ENCODE assay signal across 26 cellular contexts in genomic region chr11:76269247-76269646, GRCh38.
DNase-seq lines count a peak whose midpoint lies in the region; ATAC-seq, FAIRE-seq and TF ChIP-seq lines count a peak whose summit lies in the region.
"Had no signal": no experiment of that assay in that cellular context is flagged by ENCODE, and none has a peak within 500 bp of the region (broad histone marks: within the 10 kb centered on the region; RNA-seq: fewer than 3 reads in every experiment).

No MANE protein-coding gene starts in this region.

- H2BK5ac ChIP-seq in H1 (ENCODE audit: low read depth, low read length), result no peak overlapping the region

- 69% methylated on average over 6 of the region's 6 CpGs for WGBS in A549 (ENCODE audit: missing lambda C conversion rate)
- WGBS in H1 (ENCODE audit: extremely low coverage in 1 of 2, insufficient coverage in 1 of 2, insufficient read length in 1 of 2, insufficient replicate concordance in 2 of 2, low coverage in 1 of 2, low lambda C conversion rate in 2 of 2, missing lambda C conversion rate in 1 of 2), 2 experiments, result 94% methylated on average over 6 of the region's 6 CpGs; no CpG with 5 or more reads in 1 of the 2 experiments
- WGBS in hepatocyte (ENCODE audit: low lambda C conversion rate, missing lambda C conversion rate), result 89% methylated on average over 6 of the region's 6 CpGs
- 92% methylated on average over 6 of the region's 6 CpGs; no CpG with 5 or more reads in 1 of the 2 donors for WGBS in transverse colon (ENCODE audit: low coverage in 1 of 2), 2 donors

- H2AFZ ChIP-seq in H1 (ENCODE audit: low read length) (no peak overlapping the region), hepatocyte (no peak overlapping the region)

- TF ChIP-seq EP300 in A549 (IDR thresholded peaks at IDR 0.05), result no peak
- no peak for TF ChIP-seq EP300 in H1 (IDR thresholded peaks at IDR 0.05; ENCODE audit: borderline replicate concordance in 1 of 2, low read depth in 2 of 2, low read length in 2 of 2)
- no peak for TF ChIP-seq EP300 in transverse colon (IDR thresholded peaks at IDR 0.05; ENCODE audit: low read depth)

- H3K27ac ChIP-seq in A549, result no peak overlapping the region
- H3K27ac ChIP-seq in H1 (ENCODE audit: low read depth, low read length), result no peak overlapping the region
- peak overlapping the region; percentile 96 for H3K27ac ChIP-seq in hepatocyte
- peak overlapping the region; percentile 80 for H3K27ac ChIP-seq in skeletal muscle tissue (ENCODE audit: low read depth, low read length)
- H3K27ac ChIP-seq in transverse colon, result no peak overlapping the region
- H3K27ac ChIP-seq: BLaER1 had no signal

- H2BK15ac ChIP-seq in H1 (ENCODE audit: low read length), result no peak overlapping the region

- POLR2A ChIA-PET in A549 (lab: Yijun Ruan, JAX) (no interaction called here), H1 (lab: Charles Lee; ENCODE audit: partially characterized antibody) (interaction anchor here (0.7 to 1.4 kb wide), 4 partner anchors 16 to 34 kb away, joined by 3 to 4 read pairs (median 3); no protein-coding TSS in a partner anchor)

- no peak overlapping the region for H3K18ac ChIP-seq in H1 (ENCODE audit: extremely low read depth, low read length)

- TF ChIP-seq RAD21 in A549 (conservative IDR thresholded peaks at IDR 0.05 in 1 of 2, IDR thresholded peaks at IDR 0.05 in 1 of 2), result no peak
- no peak for TF ChIP-seq RAD21 in H1 (IDR thresholded peaks at IDR 0.05 in 1 of 2, conservative IDR thresholded peaks at IDR 0.05 in 1 of 2; ENCODE audit: low read depth in 2 of 2, low read length in 2 of 2)

- no peak overlapping the region for H2BK20ac ChIP-seq in H1 (ENCODE audit: low read length)

- peaks cover 1% of the 10 kb centered on the region; the same call in 2 of the 3 replicates for H3K9me3 ChIP-seq in A549
- H3K9me3 ChIP-seq in H1 (ENCODE audit: insufficient read depth in 2 of 2, low read depth in 1 of 2, low read length in 1 of 2), result peaks cover 0 to 3% of the 10 kb centered on the region in 2 experiments; a peak in 2 of 4 replicates
- H3K9me3 ChIP-seq in hepatocyte (ENCODE audit: low read depth), result no peaks in the 10 kb centered on the region
- H3K9me3 ChIP-seq in skeletal muscle tissue (ENCODE audit: control insufficient read depth in 3 of 3, low read length in 3 of 3), result no peaks in the 10 kb centered on the region
- H3K9me3 ChIP-seq in transverse colon, result no peaks in the 10 kb centered on the region
- H3K9me3 ChIP-seq: testis had no signal

- H3K56ac ChIP-seq in H1 (replicated peaks; ENCODE audit: insufficient read length, low read depth, low read length), result no peak overlapping the region

- H2BK120ac ChIP-seq in H1 (replicated peaks; ENCODE audit: low read depth, low read length), result no peak overlapping the region

- no peak overlapping the region for H3K4ac ChIP-seq in H1 (replicated peaks; ENCODE audit: insufficient read length, low read depth, low read length)

- no peak overlapping the region for H2AK5ac ChIP-seq in H1 (ENCODE audit: low read depth, low read length)

- no peaks in the 10 kb centered on the region for H3K9me2 ChIP-seq in hepatocyte (replicated peaks; ENCODE audit: insufficient read depth)

- H3K4me2 ChIP-seq in A549 (no peak overlapping the region), H1 (ENCODE audit: insufficient read depth in 1 of 2, low read depth in 2 of 2, low read length in 2 of 2) (no peak overlapping the region), hepatocyte (peak overlapping the region; percentile 35)

- DNase-seq in A549 (ENCODE audit: low read depth in 1 of 2, low spot score in 1 of 2), result no peak
- DNase-seq in H1 (ENCODE audit: low read depth in 1 of 2, low spot score in 2 of 2), result no peak
- peak; percentile 34 for DNase-seq in hepatocyte (ENCODE audit: low spot score)
- no peak for DNase-seq in transverse colon
- DNase-seq in iPS-NIHi7 (ENCODE audit: extremely low spot score), result no peak
- DNase-seq: activated CD4-positive, alpha-beta memory T cell treated with anti-CD3 and anti-CD28 coated beads, Interleukin-2, amount 10 ng/mL, durations not matched to agents 7 days and 5 days; activated gamma-delta T cell treated with Interleukin-2 at 50 U/mL for 16 hours; activated T-cell treated with anti-CD3 and anti-CD28 coated beads for 4 hours; COR-L47; foreskin melanocyte; HFFc6; kidney; NCI-H187 treated with DMSO at 0.1 percent for 48 hours; NCI-H226; NCI-H82; OCI-M1; SHP77 treated with DMSO at 0.1 percent for 48 hours; testis had no signal

- H4K20me1 ChIP-seq in H1 (replicated peaks in 1 of 2; ENCODE audit: control insufficient read depth in 1 of 2, insufficient read depth in 2 of 2, low read length in 2 of 2) (no peaks in the 10 kb centered on the region), hepatocyte (ENCODE audit: insufficient read depth, poor library complexity, severe bottlenecking) (no peaks in the 10 kb centered on the region)
- H4K20me1 ChIP-seq: BLaER1 had no signal

- no peaks in the 10 kb centered on the region for H3K79me1 ChIP-seq in H1 (ENCODE audit: low read depth, low read length)

- TF ChIP-seq POLR2A in A549 (IDR thresholded peaks at IDR 0.05; ENCODE audit: low read length) (no peak), H1 (IDR thresholded peaks at IDR 0.05; ENCODE audit: control extremely low read depth in 1 of 2, low read depth in 2 of 2, low read length in 2 of 2) (no peak), transverse colon (IDR thresholded peaks at IDR 0.05) (no peak)

- peaks cover 13% of the 10 kb centered on the region; the same call in 2 of the 3 replicates for H3K4me1 ChIP-seq in A549
- H3K4me1 ChIP-seq in H1 (replicated peaks in 1 of 4; ENCODE audit: control insufficient read depth in 3 of 4, insufficient read depth in 4 of 4, low read length in 3 of 4), result no peaks in the 10 kb centered on the region
- H3K4me1 ChIP-seq in hepatocyte (ENCODE audit: insufficient read depth), result peaks cover 11% of the 10 kb centered on the region
- peaks cover 4 to 10% (median 8%) of the 10 kb centered on the region in 3 donors for H3K4me1 ChIP-seq in skeletal muscle tissue (ENCODE audit: control insufficient read depth in 3 of 3, insufficient read depth in 3 of 3, low read length in 3 of 3)
- H3K4me1 ChIP-seq in transverse colon, result no peaks in the 10 kb centered on the region

- no peak overlapping the region for H4K5ac ChIP-seq in H1 (ENCODE audit: insufficient read length, low read depth, low read length)

- no peak overlapping the region for H4K8ac ChIP-seq in H1 (ENCODE audit: extremely low read depth, insufficient read depth, low read length)

- H3K23me2 ChIP-seq in H1 (ENCODE audit: low read depth, low read length), result peaks cover 6% of the 10 kb centered on the region; the same call in 1 of the 2 replicates

- CTCF ChIA-PET in A549 (lab: Yijun Ruan, JAX), result interaction anchor here (1.1 to 3.7 kb wide), 3 partner anchors 20 to 61 kb away, joined by 3 to 11 read pairs (median 4); no protein-coding TSS in a partner anchor
- CTCF ChIA-PET in H1 (lab: Charles Lee; ENCODE audit: partially characterized antibody), result interaction anchor here (1.2 to 3.4 kb wide), 8 partner anchors 8 to 61 kb away, joined by 3 to 18 read pairs (median 8); no protein-coding TSS in a partner anchor

- H3K4me3 ChIP-seq in A549, result no peak overlapping the region
- H3K4me3 ChIP-seq in H1 (ENCODE audit: extremely low read depth in 1 of 4, insufficient read depth in 2 of 4, low read depth in 3 of 4, low read length in 4 of 4), result no peak overlapping the region
- no peak overlapping the region for H3K4me3 ChIP-seq in hepatocyte
- no peak overlapping the region for H3K4me3 ChIP-seq in skeletal muscle tissue (ENCODE audit: low read length in 3 of 3)
- no peak overlapping the region for H3K4me3 ChIP-seq in transverse colon
- H3K4me3 ChIP-seq: BLaER1, GM12878, testis had no signal

- no peak overlapping the region for H4K91ac ChIP-seq in H1 (replicated peaks; ENCODE audit: insufficient read length, low read length)

- in situ Hi-C loops in transverse colon (cut with MboI; ENCODE audit: low pct_ligation_motif_present in 1 of 4, low pct_unique_long_range_greater_than_20kb in 1 of 4, low sequenced_read_pairs in 3 of 4), result no loop called here

- H3K79me2 ChIP-seq in H1 (ENCODE audit: control insufficient read depth in 1 of 2, insufficient read depth in 2 of 2, low read length in 2 of 2), result no peaks in the 10 kb centered on the region
- no peaks in the 10 kb centered on the region for H3K79me2 ChIP-seq in hepatocyte

- H2BK12ac ChIP-seq in H1 (ENCODE audit: low read depth, low read length), result 0 out of 2 replicates have a peak overlapping the region, but pooled peaks have one; percentile 17

- no peak overlapping the region for H3K14ac ChIP-seq in H1 (ENCODE audit: insufficient read length)

- H3K27me3 ChIP-seq in H1 (replicated peaks in 1 of 4; ENCODE audit: control insufficient read depth in 3 of 4, extremely low read depth in 1 of 4, insufficient read depth in 3 of 4, low read length in 3 of 4) (no peaks in the 10 kb centered on the region), hepatocyte (no peaks in the 10 kb centered on the region), skeletal muscle tissue (ENCODE audit: control insufficient read depth in 3 of 3, insufficient read depth in 3 of 3, low read length in 3 of 3) (no peaks in the 10 kb centered on the region), transverse colon (no peaks in the 10 kb centered on the region)
- H3K27me3 ChIP-seq: BLaER1, testis had no signal

- ATAC-seq in A549 (no peak), HG02884 (IDR thresholded peaks at IDR 0.05; ENCODE audit: unreplicated experiment) (no peak), GM21737 (IDR thresholded peaks at IDR 0.05; ENCODE audit: unreplicated experiment) (no peak)
- ATAC-seq: activated CD4-positive, CD25-positive, alpha-beta regulatory T cell treated with anti-CD3 and anti-CD28 coated beads, Interleukin-2, amount 50 U/mL, for 24 hours; GM12878; stimulated activated memory B cell treated with anti-CD40 and anti-IgM and Interleukin-4, amounts not matched to agents 10 μg/mL and 1 μg/mL and 100 μg/mL, for 72 hours had no signal

- H3K36me3 ChIP-seq in H1 (ENCODE audit: control insufficient read depth in 2 of 4, insufficient read depth in 4 of 4, low read length in 3 of 4) (no peaks in the 10 kb centered on the region), hepatocyte (replicated peaks; ENCODE audit: insufficient read depth, low read depth) (no peaks in the 10 kb centered on the region), skeletal muscle tissue (ENCODE audit: control insufficient read depth in 3 of 3, insufficient read depth in 3 of 3, low read length in 3 of 3) (no peaks in the 10 kb centered on the region), transverse colon (no peaks in the 10 kb centered on the region)
- H3K36me3 ChIP-seq: BLaER1 had no signal

- FAIRE-seq in A549 (lab: Jason Lieb, UNC), result no peak
- no peak for FAIRE-seq in H1 (lab: Jason Lieb, UNC)
- FAIRE-seq: A204.1, GM12878, kidney had no signal

- no peak overlapping the region for H3K23ac ChIP-seq in H1 (ENCODE audit: insufficient read length)

- TF ChIP-seq CTCF in A549 (IDR thresholded peaks at IDR 0.05), result no peak
- TF ChIP-seq CTCF in H1 (IDR thresholded peaks at IDR 0.05; ENCODE audit: control extremely low read depth in 1 of 3, insufficient read depth in 1 of 3, low read depth in 1 of 3, low read length in 3 of 3), result no peak
- no peak for TF ChIP-seq CTCF in hepatocyte (IDR thresholded peaks at IDR 0.05; ENCODE audit: poor library complexity)
- TF ChIP-seq CTCF in transverse colon (IDR thresholded peaks at IDR 0.05), result no peak

- H3K9ac ChIP-seq in H1 (replicated peaks in 1 of 4; ENCODE audit: extremely low read depth in 1 of 4, low read depth in 3 of 4, low read length in 3 of 4) (no peak overlapping the region), skeletal muscle tissue (ENCODE audit: low read depth in 1 of 3, low read length in 3 of 3) (peak overlapping the region in 1 of 3 donors; percentile 2)
- H3K9ac ChIP-seq: BLaER1 had no signal

- intact Hi-C loops in transverse colon (cut with DNase I; ENCODE audit: low total_unique reads), result no loop called here

Comparison
In these comparisons a context has a peak if more than half of its experiments do, and no peak if none do; other contexts are left out.
1. H3K27ac ChIP-seq: peak in hepatocyte (single experiment) and skeletal muscle tissue (single experiment); none in A549 (0 of 2), H1 (single experiment) and transverse colon (0 of 4).
2. Of the 18 proteins assayed by ChIP-seq in both H1 and A549: peak only in H1: none; only in A549: MAFK; in both: none; in neither: 17.